ENCODE assay signal across 8 cellular contexts in genomic region chr2:216115224-216115582, GRCh38. TPM values are rescaled to one million over a fixed set of nuclear protein-coding genes. Genes with fewer than 3 reads are reported as not detected.
DNase-seq lines count a peak whose midpoint lies in the region; ATAC-seq and TF ChIP-seq lines count a peak whose summit lies in the region.

No MANE protein-coding gene starts in this region.

- peak overlapping the region; percentile 89 for H3K4me2 ChIP-seq in mammary epithelial cell (ENCODE audit: insufficient read depth, low read depth, low read length)

- no peaks in the 10 kb centered on the region for H3K9me3 ChIP-seq in mammary epithelial cell (replicated peaks; ENCODE audit: insufficient read depth, low read length)

- H4K20me1 ChIP-seq in mammary epithelial cell (ENCODE audit: insufficient read depth, low read length) = peaks cover 2% of the 10 kb centered on the region

- no peak for TF ChIP-seq CTCF in mammary epithelial cell (conservative IDR thresholded peaks at IDR 0.05 in 1 of 2, IDR thresholded peaks at IDR 0.05 in 1 of 2; ENCODE audit: extremely low read depth in 1 of 2, insufficient read depth in 1 of 2, low read depth in 1 of 2, low read length in 2 of 2)
- no peak for TF ChIP-seq CTCF in lower leg skin (IDR thresholded peaks at IDR 0.05)

- in situ Hi-C loops in mammary epithelial cell (cut with MboI; ENCODE audit: low sequenced_read_pairs in 2 of 2) = no loop called here

- 15% methylated on average over 5 of the region's 5 CpGs for WGBS in mammary epithelial cell (ENCODE audit: low coverage, missing lambda C conversion rate)
- 21 to 32% methylated on average over 5 of the region's 5 CpGs for WGBS in lower leg skin, 2 donors
- 10% methylated on average over 5 of the region's 5 CpGs for WGBS in urinary bladder

- H3K4me1 ChIP-seq in mammary epithelial cell (ENCODE audit: insufficient read depth, low read length) (peaks cover 21% of the 10 kb centered on the region), urinary bladder (ENCODE audit: insufficient read depth) (no peaks in the 10 kb centered on the region)

- ATAC-seq in GM21390 (IDR thresholded peaks at IDR 0.05; ENCODE audit: unreplicated experiment) (no peak), HG02870 (IDR thresholded peaks at IDR 0.05; ENCODE audit: unreplicated experiment) (no peak)

- CTCF ChIA-PET in mammary epithelial cell (lab: Charles Lee; ENCODE audit: low non-redundant PET) = interaction anchor here (0.7 kb wide), 1 partner anchor 1710 kb away, joined by 3 read pairs; no protein-coding TSS in a partner anchor

- H3K27me3 ChIP-seq in mammary epithelial cell (ENCODE audit: insufficient read depth, low read length) = no peaks in the 10 kb centered on the region

- intact Hi-C loops in mammary epithelial cell (cut with micrococcal nuclease) = no loop called here
- intact Hi-C loops in lower leg skin (cut with DNase I; ENCODE audit: low total_unique reads) = no loop called here

- peak in 2 of 3 experiments; percentile 62 to 93 for DNase-seq in NCI-H1417 (lab: John Stamatoyannopoulos, UW)
- no peak for DNase-seq in NCI-H1417 treated with DMSO at 0.1 percent for 48 hours (lab: John Stamatoyannopoulos, UW)
- DNase-seq in NCI-H510A treated with DMSO at 0.1 percent for 48 hours (lab: John Stamatoyannopoulos, UW) = peak; percentile 83
- DNase-seq in mammary epithelial cell = peak; percentile 12
- no peak for DNase-seq in lower leg skin (ENCODE audit: low spot score in 2 of 2)

- BruUV-seq in mammary epithelial cell (replicated peaks; lab: Mats Ljungman, UMichigan) = no TSS peak

- H3K79me2 ChIP-seq in mammary epithelial cell (ENCODE audit: insufficient read depth, low read length) = peaks cover 97% of the 10 kb centered on the region

- dilution Hi-C loops in mammary epithelial cell (cut with HindIII; ENCODE audit: low sequenced_read_pairs) = no loop called here

- H2AFZ ChIP-seq in mammary epithelial cell (ENCODE audit: low read depth, low read length) = peak overlapping the region; percentile 89

- H3K9ac ChIP-seq in mammary epithelial cell (ENCODE audit: insufficient read depth, low read length) = peak overlapping the region; percentile 77

- H3K36me3 ChIP-seq in mammary epithelial cell (ENCODE audit: insufficient read depth, low read length) (peaks cover 57% of the 10 kb centered on the region), urinary bladder (ENCODE audit: insufficient read depth) (no peaks in the 10 kb centered on the region)

- H3K4me3 ChIP-seq in mammary epithelial cell (replicated peaks in 1 of 3; ENCODE audit: insufficient read depth in 1 of 3, low read depth in 2 of 3, low read length in 3 of 3) = peak overlapping the region; percentile 37 to 84 (median 56)
- H3K4me3 ChIP-seq in lower leg skin (ENCODE audit: low read depth, poor library complexity, severe bottlenecking) = peak overlapping the region; percentile 28
- H3K4me3 ChIP-seq in urinary bladder (ENCODE audit: low read depth, low read length) = peak overlapping the region; percentile 45

- TF ChIP-seq POLR2A in lower leg skin (IDR thresholded peaks at IDR 0.05) = no peak

- H3K27ac ChIP-seq in mammary epithelial cell (ENCODE audit: insufficient read depth, low read depth, low read length) (peak overlapping the region; percentile 80), urinary bladder (ENCODE audit: low read depth) (peak overlapping the region; percentile 33)

RNA-seq across cellular contexts. Expression of gene XRCC5, which starts 6.1 kb away (rescaled TPM):
- 100 to 1,000 TPM; 191 to 245 TPM for total RNA-seq in mammary epithelial cell
- polyA plus RNA-seq in mammary epithelial cell = 325 TPM
- 415 TPM for polyA minus RNA-seq in mammary epithelial cell
- total RNA-seq in lower leg skin = 100 to 1,000 TPM; 107 to 132 (median 116) TPM
- 247 TPM for total RNA-seq in urinary bladder
- 121 TPM for polyA plus RNA-seq in urinary bladder

RNA-seq across cellular contexts. Expression of gene TMEM169, which starts 33.5 kb away (rescaled TPM):
- 1 to 10 TPM in 1 of 2 donors, under 1 TPM in 1; 0.24 to 1.8 TPM for total RNA-seq in mammary epithelial cell
- polyA plus RNA-seq in mammary epithelial cell = 0.15 TPM
- not detected for polyA minus RNA-seq in mammary epithelial cell
- under 1 TPM; 0.04 to 0.88 (median 0.36) TPM for total RNA-seq in lower leg skin
- total RNA-seq in urinary bladder = 0.85 TPM
- polyA plus RNA-seq in urinary bladder = 0.65 TPM

RNA-seq across cellular contexts. Expression of gene PECR, which starts 33.6 kb away (rescaled TPM):
- total RNA-seq in mammary epithelial cell = 10 to 100 TPM in 1 of 2 donors, 1 to 10 TPM in 1; 8.8 to 11.2 TPM
- 13.7 TPM for polyA plus RNA-seq in mammary epithelial cell
- 12.1 TPM for polyA minus RNA-seq in mammary epithelial cell
- 10 to 100 TPM in 2 of 4 donors, 1 to 10 TPM in 2; 4.8 to 14.6 (median 9.2) TPM for total RNA-seq in lower leg skin
- 10.9 TPM for total RNA-seq in urinary bladder
- polyA plus RNA-seq in urinary bladder = 9.3 TPM

Comparison
In these comparisons a context has a peak if more than half of its experiments do, and no peak if none do; other contexts are left out.
1. DNase-seq: peak in NCI-H1417 (2 of 3), NCI-H510A treated with DMSO at 0.1 percent for 48 hours (single experiment) and mammary epithelial cell (single experiment); none in NCI-H1417 treated with DMSO at 0.1 percent for 48 hours (single experiment) and lower leg skin (0 of 2).
2. Peak in every context shown above with its lines, with median percentiles within 50 percentile points of each other: H3K4me3 ChIP-seq.